Comparison of ENCODE assay signal across 14 cellular contexts in the genomic region with DNA sequence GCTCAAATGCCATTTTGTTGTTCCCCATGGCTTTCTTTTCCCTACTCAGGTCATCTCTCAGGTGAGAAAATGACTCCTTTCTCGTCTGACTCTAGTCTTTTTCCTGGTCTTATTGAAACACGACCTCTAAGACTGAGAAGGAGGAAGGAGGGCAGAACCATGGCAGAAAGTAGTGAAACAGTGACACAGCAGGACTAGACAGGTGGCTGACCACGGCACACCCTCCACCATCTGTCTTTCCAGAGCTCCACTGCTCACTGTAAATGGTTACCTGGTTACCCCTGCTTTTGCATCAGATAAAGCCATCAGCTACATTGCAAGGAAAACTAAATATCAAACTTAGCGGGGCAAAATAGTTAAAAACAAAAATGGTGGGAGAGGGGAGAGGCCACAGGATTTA. TPM values are rescaled to one million over a fixed set of nuclear protein-coding genes. Genes with fewer than 3 reads are reported as not detected.
DNase-seq lines count a peak whose midpoint lies in the region; ATAC-seq and TF ChIP-seq lines count a peak whose summit lies in the region.
"Had no signal": no experiment of that assay in that cellular context is flagged by ENCODE, and none has a peak within 500 bp of the region (broad histone marks: within the 10 kb centered on the region; RNA-seq: fewer than 3 reads in every experiment).

No MANE protein-coding gene starts in this region.

- H3K4me3 Mint-ChIP-seq in T-helper 2 cell treated with Interferon-gamma antibody and Interleukin-4, amounts not matched to agents 5 μg/mL and 100 μg/mL, for 36 hours = peak overlapping the region; percentile 46

- H3K9me3 Mint-ChIP-seq in T-helper 2 cell treated with Interferon-gamma antibody and Interleukin-4, amounts not matched to agents 5 μg/mL and 100 μg/mL, for 36 hours = peaks cover 5% of the 10 kb centered on the region

- no peak for DNase-seq in T-helper 2 cell treated with Interferon-gamma antibody and Interleukin-4, amounts not matched to agents 5 μg/mL and 100 μg/mL, for 36 hours (ENCODE audit: low spot score)
- DNase-seq in cerebellar nuclear complex (lab: John Stamatoyannopoulos, UW) = no peak
- DNase-seq in suprapubic skin (ENCODE audit: low spot score in 2 of 2) = no peak
- DNase-seq: NCI-H446 treated with DMSO at 0.1 percent for 48 hours; psoas muscle; stimulated activated naive CD4-positive, alpha-beta T cell had no signal

- H3K4me1 ChIP-seq in suprapubic skin = no peaks in the 10 kb centered on the region
- H3K4me1 ChIP-seq: psoas muscle, SJSA1 had no signal

- no peaks in the 10 kb centered on the region for H3K36me3 ChIP-seq in suprapubic skin
- H3K36me3 ChIP-seq: BLaER1 treated with 17β-estradiol and CSF1 and Interleukin-3, amounts not matched to agents 10 nM and 100 nM; SJSA1 had no signal

- peaks cover 29% of the 10 kb centered on the region for H3K36me3 Mint-ChIP-seq in T-helper 2 cell treated with Interferon-gamma antibody and Interleukin-4, amounts not matched to agents 5 μg/mL and 100 μg/mL, for 36 hours (ENCODE audit: low read depth)

- H3K4me1 Mint-ChIP-seq in T-helper 2 cell treated with Interferon-gamma antibody and Interleukin-4, amounts not matched to agents 5 μg/mL and 100 μg/mL, for 36 hours (ENCODE audit: low read depth) = peaks cover 50% of the 10 kb centered on the region

- H3K27me3 Mint-ChIP-seq in T-helper 2 cell treated with Interferon-gamma antibody and Interleukin-4, amounts not matched to agents 5 μg/mL and 100 μg/mL, for 36 hours (ENCODE audit: low read depth) = no peaks in the 10 kb centered on the region

- no peaks in the 10 kb centered on the region for H3K9me3 ChIP-seq in suprapubic skin
- H3K9me3 ChIP-seq: psoas muscle, SJSA1 had no signal

- TF ChIP-seq POLR2A in suprapubic skin (IDR thresholded peaks at IDR 0.05) = no peak

- peak overlapping the region; percentile 77 for H3K27ac Mint-ChIP-seq in T-helper 2 cell treated with Interferon-gamma antibody and Interleukin-4, amounts not matched to agents 5 μg/mL and 100 μg/mL, for 36 hours

- TF ChIP-seq CTCF in suprapubic skin (IDR thresholded peaks at IDR 0.05) = no peak

- H3K27ac ChIP-seq in suprapubic skin = no peak overlapping the region
- H3K27ac ChIP-seq: BLaER1 treated with 17β-estradiol and CSF1 and Interleukin-3, amounts not matched to agents 10 nM and 100 nM; epithelial cell of prostate; psoas muscle; SJSA1 had no signal

- H3K27me3 ChIP-seq in suprapubic skin = no peaks in the 10 kb centered on the region
- H3K27me3 ChIP-seq: BLaER1 treated with 17β-estradiol and CSF1 and Interleukin-3, amounts not matched to agents 10 nM and 100 nM; SJSA1 had no signal

- no peak overlapping the region for H3K4me3 ChIP-seq in suprapubic skin
- H3K4me3 ChIP-seq: BLaER1 treated with 17β-estradiol and CSF1 and Interleukin-3, amounts not matched to agents 10 nM and 100 nM; psoas muscle; SJSA1 had no signal

- no peak for TF ChIP-seq EP300 in suprapubic skin (IDR thresholded peaks at IDR 0.05)

- ATAC-seq in GM18511 (IDR thresholded peaks at IDR 0.05; ENCODE audit: unreplicated experiment) = peak; percentile 56
- peak; percentile 59 for ATAC-seq in GM21390 (IDR thresholded peaks at IDR 0.05; ENCODE audit: unreplicated experiment)
- ATAC-seq in HG03139 (IDR thresholded peaks at IDR 0.05; ENCODE audit: unreplicated experiment) = peak; percentile 50
- no peak for ATAC-seq in HG03457 (IDR thresholded peaks at IDR 0.05; ENCODE audit: unreplicated experiment)
- no peak for ATAC-seq in esophagus mucosa
- ATAC-seq: psoas muscle had no signal

- WGBS in suprapubic skin = 84% methylated on average over 4 of the region's 4 CpGs

RNA-seq across cellular contexts. Expression of gene NR4A3, which starts 30.9 kb away (rescaled TPM):
- 0.24 TPM for total RNA-seq in esophagus mucosa
- total RNA-seq in suprapubic skin = 1 to 10 TPM in 3 of 4 donors, under 1 TPM in 1; 0.64 to 5.9 (median 2.9) TPM

RNA-seq across cellular contexts. Expression of gene STX17, which starts 53.8 kb away (rescaled TPM):
- 24.4 TPM for total RNA-seq in esophagus mucosa
- 10 to 100 TPM; 34.6 to 66.9 (median 43.3) TPM for total RNA-seq in suprapubic skin

Comparison
In these comparisons a context has a peak if more than half of its experiments do, and no peak if none do; other contexts are left out.
1. ATAC-seq: peak in GM18511 (single experiment), GM21390 (single experiment) and HG03139 (single experiment); none in HG03457 (single experiment) and esophagus mucosa (single experiment).